Comparison of ENCODE assay signal across 8 cellular contexts in genomic region chr9:129036241-129036922, GRCh38. TPM values are rescaled to one million over a fixed set of nuclear protein-coding genes. Genes with fewer than 3 reads are reported as not detected.
DNase-seq lines count a peak whose midpoint lies in the region; TF ChIP-seq lines count a peak whose summit lies in the region.

TSS of gene MIGA2 (plus strand) at chr9:129036626. CDS start at chr9:129040595, 3,969 bp downstream.

- peaks cover 24% of the 10 kb centered on the region for H3K4me1 Mint-ChIP-seq in neural crest cell

- H3K4me3 ChIP-seq in HAP-1 (peak within 1 kb of the TSS; percentile 99), MM.1S (ENCODE audit: low read length) (peak within 1 kb of the TSS; percentile 98), fibroblast of villous mesenchyme (ENCODE audit: low read depth, low read length) (peak within 1 kb of the TSS; percentile 99), stomach smooth muscle (ENCODE audit: low read length in 2 of 2) (peak within 1 kb of the TSS; percentile 94 to 97)

- H3K9me2 ChIP-seq in MM.1S (replicated peaks; ENCODE audit: insufficient read depth, low read length), result no peaks in the 10 kb centered on the region

- no peaks in the 10 kb centered on the region for H3K27me3 Mint-ChIP-seq in neural crest cell (ENCODE audit: low read depth)

- H3K27ac ChIP-seq in MM.1S (ENCODE audit: low read length) (peak within 1 kb of the TSS; percentile 37; the same call in 1 of the 2 replicates), stomach smooth muscle (ENCODE audit: low read length) (peak within 1 kb of the TSS; percentile 62)

- DNase-seq in HAP-1 (ENCODE audit: low spot score in 2 of 2) (peak; percentile 99 to 100), MM.1S (peak; percentile 99), SIG-M5 (lab: John Stamatoyannopoulos, UW) (peak; percentile 97), activated gamma-delta T cell treated with Interleukin-2 at 50 U/mL for 16 hours (peak; percentile 95), fibroblast of villous mesenchyme (ENCODE audit: low read depth) (peak; percentile 99), neural crest cell (ENCODE audit: low read depth, low spot score) (peak; percentile 88)

- H3K4me3 Mint-ChIP-seq in neural crest cell, result peak within 1 kb of the TSS; percentile 92

- H3K9me3 ChIP-seq in ES-I3 (ENCODE audit: control insufficient read depth, insufficient read depth, low read length) (no peaks in the 10 kb centered on the region), HAP-1 (no peaks in the 10 kb centered on the region), MM.1S (replicated peaks; ENCODE audit: insufficient read depth, low read length) (no peaks in the 10 kb centered on the region), stomach smooth muscle (ENCODE audit: control insufficient read depth in 2 of 2, low read length in 2 of 2) (no peaks in the 10 kb centered on the region)

- peaks cover 34% of the 10 kb centered on the region for H3K79me2 ChIP-seq in MM.1S (ENCODE audit: low read length)

- in situ Hi-C loops in HAP-1 (cut with MboI; ENCODE audit: low sequenced_read_pairs), result no loop called here

- no peaks in the 10 kb centered on the region for H3K36me3 Mint-ChIP-seq in neural crest cell (ENCODE audit: low read depth)

- peaks cover 5% of the 10 kb centered on the region; the same call in 1 of the 2 replicates for H3F3A ChIP-seq in MM.1S (ENCODE audit: insufficient read depth, low read length)

- H3K9ac ChIP-seq in ES-I3 (ENCODE audit: low read depth, low read length) (peak within 1 kb of the TSS; percentile 89), MM.1S (ENCODE audit: low read length) (peak within 1 kb of the TSS; percentile 81), stomach smooth muscle (ENCODE audit: low read length in 2 of 2) (peak within 1 kb of the TSS; percentile 84 to 85)

- no peaks in the 10 kb centered on the region for H4K20me1 ChIP-seq in MM.1S (ENCODE audit: insufficient read depth, low read length)

- H3K4me1 ChIP-seq in ES-I3 (ENCODE audit: insufficient read depth, low read length) (peaks cover 3% of the 10 kb centered on the region; the same call in 1 of the 2 replicates), HAP-1 (peaks cover 7% of the 10 kb centered on the region), MM.1S (ENCODE audit: low read length) (peaks cover 14% of the 10 kb centered on the region), stomach smooth muscle (ENCODE audit: control insufficient read depth, insufficient read depth, low read length) (peaks cover 23% of the 10 kb centered on the region)

- H3K27me3 ChIP-seq in HAP-1 (ENCODE audit: low read depth) (no peaks in the 10 kb centered on the region), MM.1S (replicated peaks; ENCODE audit: insufficient read depth, low read length) (no peaks in the 10 kb centered on the region), stomach smooth muscle (ENCODE audit: control insufficient read depth in 1 of 2, insufficient read depth in 2 of 2, low read length in 2 of 2) (no peaks in the 10 kb centered on the region)

- peak within 1 kb of the TSS; percentile 70 for H3K27ac Mint-ChIP-seq in neural crest cell (ENCODE audit: unreplicated experiment)

- H3K36me3 ChIP-seq in ES-I3 (ENCODE audit: insufficient read depth, low read length) (no peaks in the 10 kb centered on the region), HAP-1 (replicated peaks) (peaks cover 5% of the 10 kb centered on the region; the same call in 1 of the 2 replicates), MM.1S (replicated peaks; ENCODE audit: insufficient read depth, low read length) (no peaks in the 10 kb centered on the region), stomach smooth muscle (ENCODE audit: control insufficient read depth in 2 of 2, insufficient read depth in 2 of 2, low read length in 2 of 2) (peaks cover 3 to 5% of the 10 kb centered on the region in 2 donors)

- no peaks in the 10 kb centered on the region for H3K9me3 Mint-ChIP-seq in neural crest cell

- peak within 1 kb of the TSS; percentile 99 for H2AFZ ChIP-seq in MM.1S (ENCODE audit: low read length)

- no peak for TF ChIP-seq CTCF in MM.1S (IDR thresholded peaks at IDR 0.05; ENCODE audit: low read length)
- no peak for TF ChIP-seq CTCF in fibroblast of villous mesenchyme (IDR thresholded peaks at IDR 0.05; ENCODE audit: insufficient read depth, low read depth, low read length)
- TF ChIP-seq CTCF in neural crest cell (conservative IDR thresholded peaks at IDR 0.05), result no peak

- peak within 1 kb of the TSS; percentile 92 for H3K4me2 ChIP-seq in MM.1S (ENCODE audit: low read depth, low read length)

RNA-seq across cellular contexts. Expression of gene MIGA2, which starts in this region (rescaled TPM):
- 22.5 and 26.1 TPM in 2 replicates for total RNA-seq in fibroblast of villous mesenchyme
- 34.4 and 38.3 TPM in 2 replicates for total RNA-seq in neural crest cell

Comparison
In these comparisons a context has a peak if more than half of its experiments do, and no peak if none do; other contexts are left out.
1. Peak in every context shown above with its lines: DNase-seq, H3K4me3 ChIP-seq and H3K27ac ChIP-seq.